28 cellular contexts compared by ENCODE assay signal in the genomic region with DNA sequence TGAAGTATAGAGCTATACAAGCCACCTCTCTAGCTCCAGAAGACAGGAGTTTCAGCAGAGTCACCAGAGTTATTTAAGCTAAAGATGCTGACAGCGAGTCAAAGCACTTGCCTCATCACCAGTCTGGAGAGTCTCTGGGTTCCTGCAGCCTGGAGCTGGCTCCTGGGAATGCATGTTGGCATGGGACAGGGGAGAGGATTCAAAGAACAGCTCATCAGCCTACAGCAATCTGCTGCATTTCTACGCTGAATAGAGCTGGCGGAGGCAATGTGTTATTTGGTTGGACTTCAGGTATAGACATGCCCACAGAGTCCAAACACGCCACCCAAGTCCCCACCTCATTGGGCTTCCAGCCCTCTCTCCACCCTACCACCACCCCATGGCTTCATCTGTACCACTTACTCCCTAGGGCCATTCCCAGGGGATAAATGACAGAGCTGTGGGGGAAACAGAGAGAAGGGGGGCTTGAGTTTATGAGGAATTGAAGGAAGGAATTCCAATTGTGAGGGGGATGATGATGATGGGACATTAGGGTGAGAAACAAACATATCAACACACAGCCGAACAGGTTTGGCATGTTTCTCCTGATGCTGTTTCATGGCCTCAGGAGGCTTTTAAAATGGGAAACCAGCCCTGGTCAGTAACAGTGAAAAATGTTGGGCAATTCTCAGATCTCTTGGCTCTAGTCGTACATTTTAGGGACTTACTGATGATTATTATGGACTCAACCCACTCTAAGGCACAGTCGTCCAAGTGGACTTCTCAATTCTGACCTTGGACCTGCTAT. TPM values are rescaled to one million over a fixed set of nuclear protein-coding genes. Genes with fewer than 3 reads are reported as not detected.
DNase-seq lines count a peak whose midpoint lies in the region; ATAC-seq, FAIRE-seq and TF ChIP-seq lines count a peak whose summit lies in the region.
"Had no signal": no experiment of that assay in that cellular context is flagged by ENCODE, and none has a peak within 500 bp of the region (broad histone marks: within the 10 kb centered on the region; RNA-seq: fewer than 3 reads in every experiment).

No MANE protein-coding gene starts in this region.

- no peak for TF ChIP-seq CTCF in bronchial epithelial cell (IDR thresholded peaks at IDR 0.05; ENCODE audit: insufficient read depth, low read length, severe bottlenecking)
- no peak for TF ChIP-seq CTCF in ascending aorta (IDR thresholded peaks at IDR 0.05)

- intact Hi-C loops in left ventricle myocardium superior (cut with micrococcal nuclease) = no loop called here
- intact Hi-C loops in sciatic nerve (cut with DNase I) = no loop called here
- intact Hi-C loops in ascending aorta (cut with DNase I) = no loop called here

- ATAC-seq in left ventricle myocardium superior (peak; percentile 54), sciatic nerve (peak; percentile 51)
- ATAC-seq in activated naive CD4-positive, alpha-beta T cell treated with anti-CD3 and anti-CD28 coated beads, Interleukin-2, amount 50 U/mL, for 72 hours = no peak
- ATAC-seq: stimulated activated naive CD8-positive, alpha-beta T cell treated with anti-CD3 and anti-CD28 coated beads, Interleukin-15, Interleukin-2, amounts not matched to agents 100 U/mL and 50 U/mL, for 24 hours; T-helper 17 cell had no signal

- H3K4me3 ChIP-seq in bronchial epithelial cell (ENCODE audit: low read depth, low read length) (no peak overlapping the region), ascending aorta (no peak overlapping the region)
- H3K4me3 ChIP-seq: adrenal gland, cardiac muscle cell, SJCRH30, transverse colon had no signal

- no peak overlapping the region for H3K27ac ChIP-seq in ascending aorta
- H3K27ac ChIP-seq: adrenal gland, cardiac muscle cell, SJCRH30, VCaP had no signal

- no peaks in the 10 kb centered on the region for H3K9me3 Mint-ChIP-seq in activated naive CD4-positive, alpha-beta T cell treated with anti-CD3 and anti-CD28 coated beads, Interleukin-2, amount 50 U/mL, for 72 hours
- H3K9me3 Mint-ChIP-seq: activated CD4-positive, alpha-beta memory T cell treated with anti-CD3 and anti-CD28 coated beads for 36 hours; H9 had no signal

- no peaks in the 10 kb centered on the region for H3K36me3 ChIP-seq in bronchial epithelial cell (ENCODE audit: control insufficient read depth, insufficient read depth, low read length)
- H3K36me3 ChIP-seq in ascending aorta = no peaks in the 10 kb centered on the region
- H3K36me3 ChIP-seq: adrenal gland, cardiac muscle cell, SJCRH30, transverse colon had no signal

- no peaks in the 10 kb centered on the region for H3K4me1 ChIP-seq in ascending aorta

- no peak overlapping the region for H3K27ac Mint-ChIP-seq in activated naive CD4-positive, alpha-beta T cell treated with anti-CD3 and anti-CD28 coated beads, Interleukin-2, amount 50 U/mL, for 72 hours
- H3K27ac Mint-ChIP-seq: activated CD4-positive, alpha-beta memory T cell treated with anti-CD3 and anti-CD28 coated beads for 36 hours; T-helper 17 cell had no signal

- H3K9me3 ChIP-seq in ascending aorta = no peaks in the 10 kb centered on the region
- H3K9me3 ChIP-seq: adrenal gland, SJCRH30, transverse colon had no signal

- FAIRE-seq in bronchial epithelial cell (lab: Jason Lieb, UNC) = no peak
- FAIRE-seq: GM12892, small intestine had no signal

- DNase-seq in NCI-H1694 (lab: John Stamatoyannopoulos, UW) = peak; percentile 98
- DNase-seq in bronchial epithelial cell (ENCODE audit: low read depth) = peak; percentile 97
- no peak for DNase-seq in left ventricle myocardium superior
- no peak for DNase-seq in sciatic nerve (ENCODE audit: low spot score)
- no peak for DNase-seq in activated naive CD4-positive, alpha-beta T cell treated with anti-CD3 and anti-CD28 coated beads, Interleukin-2, amount 50 U/mL, for 72 hours (ENCODE audit: low spot score in 2 of 2)
- no peak for DNase-seq in COR-L47 (lab: John Stamatoyannopoulos, UW)
- no peak for DNase-seq in ascending aorta (ENCODE audit: low spot score in 2 of 2)
- no peak for DNase-seq in NCI-H2227 (lab: John Stamatoyannopoulos, UW; ENCODE audit: unreplicated experiment)
- DNase-seq: activated CD4-positive, alpha-beta memory T cell treated with anti-CD3 and anti-CD28 coated beads for 36 hours; activated gamma-delta T cell; adrenal gland; CD4-positive, CD25-positive, alpha-beta regulatory T cell; dermis blood vessel endothelial cell; H9; midbrain; NCI-H1092; NCI-H2107; NCI-H748 treated with DMSO at 0.1 percent for 48 hours; OCI-M1; SJCRH30; small intestine; stimulated activated CD4-positive, alpha-beta T cell treated with anti-CD3 and anti-CD28 coated beads, Interleukin-2, amount 100 ng/mL, for 48 hours; stimulated activated naive CD8-positive, alpha-beta T cell treated with anti-CD3 and anti-CD28 coated beads, Interleukin-15, Interleukin-2, amounts not matched to agents 100 U/mL and 50 U/mL, for 24 hours; T-helper 17 cell; transverse colon had no signal

- no peaks in the 10 kb centered on the region for H3K36me3 Mint-ChIP-seq in activated naive CD4-positive, alpha-beta T cell treated with anti-CD3 and anti-CD28 coated beads, Interleukin-2, amount 50 U/mL, for 72 hours
- H3K36me3 Mint-ChIP-seq: activated CD4-positive, alpha-beta memory T cell treated with anti-CD3 and anti-CD28 coated beads for 36 hours; CD4-positive, CD25-positive, alpha-beta regulatory T cell had no signal

- no peaks in the 10 kb centered on the region for H3K27me3 ChIP-seq in bronchial epithelial cell (ENCODE audit: control insufficient read depth, insufficient read depth, low read length)
- H3K27me3 ChIP-seq in ascending aorta = no peaks in the 10 kb centered on the region
- H3K27me3 ChIP-seq: adrenal gland, cardiac muscle cell, SJCRH30, transverse colon had no signal

RNA-seq across cellular contexts. Expression of a gene that starts 58.4 kb away (rescaled TPM):
- 2.1 and 3.5 TPM in 2 replicates for total RNA-seq in bronchial epithelial cell
- 21.6 TPM for total RNA-seq in left ventricle myocardium superior
- 18.9 TPM for total RNA-seq in sciatic nerve
- 1 to 10 TPM; 1.0 to 2.6 TPM for total RNA-seq in activated naive CD4-positive, alpha-beta T cell treated with anti-CD3 and anti-CD28 coated beads, Interleukin-2, amount 50 U/mL, for 72 hours
- 4.9 TPM for total RNA-seq in ascending aorta

Comparison
In these comparisons a context has a peak if more than half of its experiments do, and no peak if none do; other contexts are left out.
1. DNase-seq: peak in NCI-H1694 (single experiment) and bronchial epithelial cell (single experiment); none in left ventricle myocardium superior (single experiment), sciatic nerve (single experiment), activated naive CD4-positive, alpha-beta T cell treated with anti-CD3 and anti-CD28 coated beads, Interleukin-2, amount 50 U/mL, for 72 hours (0 of 2), COR-L47 (single experiment), ascending aorta (0 of 2) and NCI-H2227 (single experiment).
2. ATAC-seq: peak in left ventricle myocardium superior (single experiment) and sciatic nerve (single experiment); none in activated naive CD4-positive, alpha-beta T cell treated with anti-CD3 and anti-CD28 coated beads, Interleukin-2, amount 50 U/mL, for 72 hours (0 of 2).